In the genomic region with DNA sequence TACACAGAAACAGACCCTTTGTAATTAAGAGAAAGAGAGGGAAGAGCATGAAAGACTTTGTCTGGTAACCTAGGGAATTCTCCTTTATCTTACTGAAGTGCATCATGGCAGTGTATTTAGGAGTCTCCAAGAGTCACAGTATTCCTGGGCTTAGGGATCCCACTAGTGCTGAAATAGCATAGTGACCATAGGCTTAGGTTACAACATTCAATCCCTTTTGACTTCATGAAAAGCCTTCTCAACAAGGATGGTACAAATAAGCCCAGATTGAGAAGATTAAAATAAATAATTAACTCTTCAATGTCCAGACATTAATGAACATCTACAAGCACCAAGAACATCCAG, we compare ENCODE assay signal across 28 cellular contexts.
"Had no signal": no experiment of that assay in that cellular context is flagged by ENCODE, and none has a peak within 500 bp of the region (broad histone marks: within the 10 kb centered on the region; RNA-seq: fewer than 3 reads in every experiment).

No MANE protein-coding gene starts in this region.

- H3K27me3 ChIP-seq: ascending aorta, breast epithelium, cardiac muscle cell, dorsolateral prefrontal cortex, esophagus muscularis mucosa, foreskin keratinocyte, gastroesophageal sphincter, heart right ventricle, hepatocyte had no signal

- DNase-seq: activated CD4-positive, alpha-beta memory T cell treated with anti-CD3 and anti-CD28 coated beads, Interleukin-2, amount 10 ng/mL, durations not matched to agents 7 days and 5 days; activated CD4-positive, alpha-beta T cell treated with anti-CD3 and anti-CD28 coated beads for 1 hour; activated CD4-positive, alpha-beta T cell treated with anti-CD3 and anti-CD28 coated beads for 4 hours; activated CD4-positive, alpha-beta T cell treated with anti-CD3 and anti-CD28 coated beads, Interleukin-2, amount 10 ng/mL, durations not matched to agents 7 days and 5 days; activated CD4-positive, alpha-beta T cell treated with anti-CD3 and anti-CD28 coated beads, Interleukin-2, amount 50 U/mL, for 4 hours; activated CD8-positive, alpha-beta memory T cell treated with anti-CD3 and anti-CD28 coated beads, Interleukin-2, amount 50 U/mL, for 48 hours; activated effector memory CD4-positive, alpha-beta T cell treated with anti-CD3 and anti-CD28 coated beads, Interleukin-2, amount 50 U/mL, for 16 hours; activated naive CD4-positive, alpha-beta T cell treated with anti-CD3 and anti-CD28 coated beads, Interleukin-2, amount 10 ng/mL, durations not matched to agents 7 days and 5 days; activated naive CD8-positive, alpha-beta T cell treated with anti-CD3 and anti-CD28 coated beads, Interleukin-2, amount 10 ng/mL, durations not matched to agents 7 days and 5 days; activated T-cell treated with anti-CD3 and anti-CD28 coated beads for 4 hours; activated T-cell treated with anti-CD3 and anti-CD28 coated beads, Interleukin-2, amount 50 U/mL, for 24 hours; activated T-cell treated with anti-CD3 and anti-CD28 coated beads, Interleukin-2, amount 50 U/mL, for 72 hours; central memory CD4-positive, alpha-beta T cell; dorsolateral prefrontal cortex; effector memory CD4-positive, alpha-beta T cell; foreskin keratinocyte; heart right ventricle; T-helper 2 cell had no signal

- H3K36me3 ChIP-seq: breast epithelium had no signal

- H3K27ac Mint-ChIP-seq: activated CD4-positive, alpha-beta memory T cell treated with anti-CD3 and anti-CD28 coated beads, Interleukin-2, amount 10 ng/mL, durations not matched to agents 7 days and 5 days; activated CD4-positive, alpha-beta T cell treated with anti-CD3 and anti-CD28 coated beads, Interleukin-2, amount 10 ng/mL, durations not matched to agents 7 days and 5 days; activated naive CD4-positive, alpha-beta T cell treated with anti-CD3 and anti-CD28 coated beads, Interleukin-2, amount 10 ng/mL, durations not matched to agents 7 days and 5 days; activated T-cell treated with anti-CD3 and anti-CD28 coated beads, Interleukin-2, amount 50 U/mL, for 24 hours; activated T-cell treated with anti-CD3 and anti-CD28 coated beads, Interleukin-2, amount 50 U/mL, for 72 hours; brain; dendritic cell treated with granulocyte-macrophage colony-stimulating factor and Interleukin-4, amounts not matched to agents 40 ng/mL and 50 ng/mL, for 4 days had no signal

- H3K4me3 Mint-ChIP-seq: activated CD4-positive, alpha-beta memory T cell treated with anti-CD3 and anti-CD28 coated beads, Interleukin-2, amount 10 ng/mL, durations not matched to agents 7 days and 5 days; activated CD4-positive, alpha-beta T cell treated with anti-CD3 and anti-CD28 coated beads, Interleukin-2, amount 10 ng/mL, durations not matched to agents 7 days and 5 days; activated naive CD4-positive, alpha-beta T cell treated with anti-CD3 and anti-CD28 coated beads, Interleukin-2, amount 10 ng/mL, durations not matched to agents 7 days and 5 days; activated naive CD8-positive, alpha-beta T cell treated with anti-CD3 and anti-CD28 coated beads, Interleukin-2, amount 10 ng/mL, durations not matched to agents 7 days and 5 days; activated T-cell treated with anti-CD3 and anti-CD28 coated beads, Interleukin-2, amount 50 U/mL, for 24 hours; activated T-cell treated with anti-CD3 and anti-CD28 coated beads, Interleukin-2, amount 50 U/mL, for 72 hours; brain; dendritic cell treated with granulocyte-macrophage colony-stimulating factor and Interleukin-4, amounts not matched to agents 40 ng/mL and 50 ng/mL, for 4 days had no signal

- H3K27me3 Mint-ChIP-seq: activated CD4-positive, alpha-beta memory T cell treated with anti-CD3 and anti-CD28 coated beads, Interleukin-2, amount 10 ng/mL, durations not matched to agents 7 days and 5 days; activated CD4-positive, alpha-beta T cell treated with anti-CD3 and anti-CD28 coated beads, Interleukin-2, amount 10 ng/mL, durations not matched to agents 7 days and 5 days; activated naive CD4-positive, alpha-beta T cell treated with anti-CD3 and anti-CD28 coated beads, Interleukin-2, amount 10 ng/mL, durations not matched to agents 7 days and 5 days; activated naive CD8-positive, alpha-beta T cell treated with anti-CD3 and anti-CD28 coated beads, Interleukin-2, amount 10 ng/mL, durations not matched to agents 7 days and 5 days; activated T-cell treated with anti-CD3 and anti-CD28 coated beads, Interleukin-2, amount 50 U/mL, for 24 hours; brain; dendritic cell treated with granulocyte-macrophage colony-stimulating factor and Interleukin-4, amounts not matched to agents 40 ng/mL and 50 ng/mL, for 4 days had no signal

- H3K27ac ChIP-seq: ascending aorta, breast epithelium, cardiac muscle cell, coronary artery, dorsolateral prefrontal cortex, esophagus muscularis mucosa, foreskin keratinocyte, gastroesophageal sphincter, heart right ventricle, hepatocyte had no signal

- H3K4me1 ChIP-seq: ascending aorta, breast epithelium, esophagus muscularis mucosa, foreskin keratinocyte, gastroesophageal sphincter had no signal

- H3K9me3 Mint-ChIP-seq: activated CD4-positive, alpha-beta T cell treated with anti-CD3 and anti-CD28 coated beads, Interleukin-2, amount 10 ng/mL, durations not matched to agents 7 days and 5 days; dendritic cell treated with granulocyte-macrophage colony-stimulating factor and Interleukin-4, amounts not matched to agents 40 ng/mL and 50 ng/mL, for 4 days had no signal

- H3K4me1 Mint-ChIP-seq: activated naive CD8-positive, alpha-beta T cell treated with anti-CD3 and anti-CD28 coated beads, Interleukin-2, amount 10 ng/mL, durations not matched to agents 7 days and 5 days; brain had no signal

- ATAC-seq: activated naive CD4-positive, alpha-beta T cell treated with anti-CD3 and anti-CD28 coated beads, Interleukin-2, amount 50 U/mL, for 72 hours; activated T-cell treated with anti-CD3 and anti-CD28 coated beads, Interleukin-2, amount 50 U/mL, for 72 hours; foreskin keratinocyte; gastroesophageal sphincter had no signal

- H3K4me2 ChIP-seq: hepatocyte had no signal

- H3K4me3 ChIP-seq: ascending aorta, breast epithelium, cardiac muscle cell, coronary artery, dorsolateral prefrontal cortex, esophagus muscularis mucosa, gastroesophageal sphincter, heart right ventricle, hepatocyte had no signal

- H2AFZ ChIP-seq: hepatocyte had no signal
